In the genomic region with DNA sequence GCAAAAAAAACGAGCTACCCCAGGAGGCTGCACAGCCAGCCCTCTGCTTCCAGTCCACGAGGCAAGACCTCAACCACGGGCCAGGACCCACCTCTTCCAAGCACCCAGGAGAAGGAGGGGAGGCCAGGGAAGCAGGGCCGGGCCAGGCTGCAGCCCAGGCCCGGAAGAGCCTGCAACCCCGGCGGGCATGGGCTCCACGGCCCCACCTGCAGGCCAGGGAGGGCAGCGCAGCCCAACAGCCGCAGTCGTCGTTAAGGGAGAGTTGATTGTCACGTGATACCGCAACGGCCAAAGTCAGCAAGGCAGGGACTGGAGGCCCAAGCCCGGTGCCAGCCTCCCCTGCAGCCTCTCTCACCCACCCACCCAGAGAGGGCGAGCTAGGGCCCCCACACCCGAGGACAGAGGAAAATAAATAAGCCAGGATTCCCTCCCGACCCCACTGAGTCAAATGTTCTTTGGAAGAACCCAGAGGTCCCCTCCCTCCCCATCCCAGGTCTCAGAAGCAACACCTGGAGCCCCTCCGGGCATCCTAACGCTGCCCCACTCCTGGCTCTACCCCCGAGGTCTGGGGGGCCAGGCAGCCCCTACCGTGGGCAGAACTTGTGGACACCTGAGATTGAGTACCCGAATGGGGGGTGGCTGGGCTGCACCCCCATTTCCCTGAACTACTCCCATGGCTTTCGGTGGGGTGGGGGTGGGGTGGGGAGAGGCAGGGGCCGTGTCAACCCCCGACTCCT, we compare ENCODE assay signal across 8 cellular contexts. TPM values are rescaled to one million over a fixed set of nuclear protein-coding genes. Genes with fewer than 3 reads are reported as not detected.
A peak's percentile ranks its signal among the peaks of the same experiment; 100 is the strongest.
DNase-seq lines count a peak whose midpoint lies in the region; ATAC-seq and TF ChIP-seq lines count a peak whose summit lies in the region.

No MANE protein-coding gene starts in this region.

- no peak for ATAC-seq in GM18517 (IDR thresholded peaks at IDR 0.05; ENCODE audit: unreplicated experiment)

- peak; percentile 20 to 64 (median 35) for DNase-seq in NCI-H1417 (lab: John Stamatoyannopoulos, UW)
- no peak for DNase-seq in NCI-H1417 treated with DMSO at 0.1 percent for 48 hours (lab: John Stamatoyannopoulos, UW)
- peak; percentile 39 for DNase-seq in NCI-H187 treated with DMSO at 0.1 percent for 48 hours (lab: John Stamatoyannopoulos, UW)
- DNase-seq in breast epithelium (ENCODE audit: low spot score in 2 of 2), result peak; percentile 79 to 87
- peak; percentile 16 for DNase-seq in kidney glomerular epithelial cell (lab: John Stamatoyannopoulos, UW)
- peak; percentile 67 to 75 for DNase-seq in stimulated activated CD4-positive, alpha-beta T cell treated with anti-CD3 and anti-CD28 coated beads, Interleukin-4, amount 100 ng/mL, for 4 hours

- TF ChIP-seq POLR2A in breast epithelium (IDR thresholded peaks at IDR 0.05), result no peak

- H3K9me3 ChIP-seq in breast epithelium, result no peaks in the 10 kb centered on the region

- H3K27me3 ChIP-seq in breast epithelium, result no peaks in the 10 kb centered on the region

- TF ChIP-seq CTCF in WI38 (IDR thresholded peaks at IDR 0.05; ENCODE audit: low read depth, low read length), result peak; percentile 88
- peak; percentile 86 to 94 (median 94) for TF ChIP-seq CTCF in breast epithelium (IDR thresholded peaks at IDR 0.05)

- H3K36me3 ChIP-seq in breast epithelium, result no peaks in the 10 kb centered on the region

- intact Hi-C loops in breast epithelium (cut with DNase I; ENCODE audit: low total_unique reads), result no loop called here

- H3K4me3 ChIP-seq in WI38 (ENCODE audit: low read depth, low read length) (no peak overlapping the region), breast epithelium (peak overlapping the region in 1 of 3 donors; percentile 29)

- peaks cover 14 to 23% of the 10 kb centered on the region in 2 donors for H3K4me1 ChIP-seq in breast epithelium

- peak overlapping the region; percentile 93 to 95 for H3K27ac ChIP-seq in breast epithelium

RNA-seq across cellular contexts. Expression of gene REXO1, which starts 5.2 kb away (rescaled TPM):
- 10 to 100 TPM; 10.4 to 25.2 (median 19.7) TPM for total RNA-seq in breast epithelium

RNA-seq across cellular contexts. Expression of gene KLF16, which starts 9.9 kb away (rescaled TPM):
- 1 to 10 TPM; 2.9 to 4.6 (median 4.1) TPM for total RNA-seq in breast epithelium

RNA-seq across cellular contexts. Expression of gene ABHD17A, which starts 31.8 kb away (rescaled TPM):
- total RNA-seq in breast epithelium, result 10 to 100 TPM; 62.4 to 81.3 (median 76.0) TPM

RNA-seq across cellular contexts. Expression of gene ATP8B3, which starts 41.4 kb away (rescaled TPM):
- total RNA-seq in breast epithelium, result 1 to 10 TPM in 2 of 3 donors, under 1 TPM in 1; 0.66 to 1.4 (median 1.0) TPM

RNA-seq across cellular contexts. Expression of gene ADAT3, which starts 51.7 kb away (rescaled TPM):
- 1 to 10 TPM; 1.1 to 5.4 (median 4.9) TPM for total RNA-seq in breast epithelium
